28 cellular contexts compared by ENCODE assay signal in the genomic region with DNA sequence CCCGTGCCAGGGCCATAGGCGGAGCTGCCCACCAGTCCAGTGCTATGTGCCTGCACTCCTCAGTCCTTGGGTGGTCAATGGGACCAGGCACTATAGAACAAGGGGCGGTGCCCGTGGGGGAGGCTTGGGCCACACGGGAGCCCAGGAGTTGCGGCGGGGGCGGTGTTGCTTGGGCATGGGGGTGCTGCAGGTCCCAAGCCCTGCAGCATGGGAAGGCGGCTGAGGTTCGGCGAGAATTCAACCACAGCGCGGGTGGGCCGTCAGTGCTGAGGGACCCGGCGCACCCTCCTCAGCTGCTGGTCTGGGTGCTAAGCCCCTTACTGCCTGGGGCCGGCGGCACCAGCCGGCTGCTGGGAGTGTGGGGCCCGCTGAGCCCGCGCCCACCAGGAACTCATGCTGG.
"Had no signal": no experiment of that assay in that cellular context is flagged by ENCODE, and none has a peak within 500 bp of the region (broad histone marks: within the 10 kb centered on the region; RNA-seq: fewer than 3 reads in every experiment).

No MANE protein-coding gene starts in this region.

- DNase-seq: stimulated activated CD4-positive, alpha-beta T cell treated with anti-CD3 and anti-CD28 coated beads, Interleukin-2, amount 100 ng/mL, for 24 hours; stimulated activated CD4-positive, alpha-beta T cell treated with anti-CD3 and anti-CD28 coated beads, Interleukin-2, amount 100 ng/mL, for 48 hours; stimulated activated CD4-positive, alpha-beta T cell treated with anti-CD3 and anti-CD28 coated beads, Interleukin-4, amount 100 ng/mL, for 1 hour; stimulated activated CD4-positive, alpha-beta T cell treated with anti-CD3 and anti-CD28 coated beads, Interleukin-4, amount 100 ng/mL, for 24 hours; stimulated activated CD4-positive, alpha-beta T cell treated with anti-CD3 and anti-CD28 coated beads, Interleukin-4, amount 100 ng/mL, for 4 hours; stimulated activated CD8-positive, alpha-beta memory T cell treated with anti-CD3 and anti-CD28 coated beads, Interleukin-4, amount 100 ng/mL, for 48 hours; stimulated activated naive B cell treated with anti-CD40 and anti-IgM and Interleukin-4, amounts not matched to agents 10 μg/mL and 1 μg/mL and 100 μg/mL, for 72 hours; stimulated activated naive CD4-positive, alpha-beta T cell; stimulated activated naive CD4-positive, alpha-beta T cell treated with Interleukin-2 at 50 U/mL for 16 hours; stomach; substantia nigra; testis; thyroid gland; tibial artery; transverse colon; trophoblast cell; upper lobe of right lung; uterus had no signal

- H3K9me3 ChIP-seq: stomach, suprapubic skin, testis, thoracic aorta, thyroid gland, tibial artery, tibial nerve, transverse colon, upper lobe of left lung, upper lobe of right lung, uterus, vagina had no signal

- H3K4me3 Mint-ChIP-seq: stimulated activated effector memory CD8-positive, alpha-beta T cell treated with anti-CD3 and anti-CD28 coated beads, Interleukin-12 subunit alpha, Interleukin-12 subunit beta, amount 100 ng/mL, for 72 hours; stimulated activated memory B cell treated with anti-CD40 and anti-IgM and Interleukin-4, amounts not matched to agents 10 μg/mL and 1 μg/mL and 100 μg/mL, for 72 hours; stimulated activated naive B cell treated with anti-CD40 and anti-IgM and Interleukin-4, amounts not matched to agents 10 μg/mL and 1 μg/mL and 100 μg/mL, for 72 hours; stimulated activated naive CD8-positive, alpha-beta T cell treated with anti-CD3 and anti-CD28 coated beads, Interleukin-15, Interleukin-2, amounts not matched to agents 100 ng/mL and 50 ng/mL, for 24 hours; type B pancreatic cell had no signal

- H3K36me3 Mint-ChIP-seq: stimulated activated effector memory CD8-positive, alpha-beta T cell treated with anti-CD3 and anti-CD28 coated beads, Interleukin-12 subunit alpha, Interleukin-12 subunit beta, amount 100 ng/mL, for 72 hours; stimulated activated memory B cell treated with anti-CD40 and anti-IgM and Interleukin-4, amounts not matched to agents 10 μg/mL and 1 μg/mL and 100 μg/mL, for 72 hours; stimulated activated naive B cell treated with anti-CD40 and anti-IgM and Interleukin-4, amounts not matched to agents 10 μg/mL and 1 μg/mL and 100 μg/mL, for 72 hours; type B pancreatic cell had no signal

- H3K4me1 ChIP-seq: stomach, suprapubic skin, testis, thyroid gland, tibial artery, tibial nerve, transverse colon, upper lobe of left lung, upper lobe of right lung, uterus, vagina had no signal

- ATAC-seq: stimulated activated effector memory CD8-positive, alpha-beta T cell treated with anti-CD3 and anti-CD28 coated beads, Interleukin-12 subunit alpha, Interleukin-12 subunit beta, amount 100 ng/mL, for 72 hours; stimulated activated memory B cell treated with anti-CD40 and anti-IgM and Interleukin-4, amounts not matched to agents 10 μg/mL and 1 μg/mL and 100 μg/mL, for 72 hours; stimulated activated naive B cell treated with anti-CD40 and anti-IgM and Interleukin-4, amounts not matched to agents 10 μg/mL and 1 μg/mL and 100 μg/mL, for 72 hours; upper lobe of right lung had no signal

- FAIRE-seq: urothelium cell line had no signal

- H3K4me1 Mint-ChIP-seq: stimulated activated effector memory CD8-positive, alpha-beta T cell treated with anti-CD3 and anti-CD28 coated beads, Interleukin-12 subunit alpha, Interleukin-12 subunit beta, amount 100 ng/mL, for 72 hours; stimulated activated memory B cell treated with anti-CD40 and anti-IgM and Interleukin-4, amounts not matched to agents 10 μg/mL and 1 μg/mL and 100 μg/mL, for 72 hours; stimulated activated naive B cell treated with anti-CD40 and anti-IgM and Interleukin-4, amounts not matched to agents 10 μg/mL and 1 μg/mL and 100 μg/mL, for 72 hours had no signal

- H3K27me3 Mint-ChIP-seq: stimulated activated memory B cell treated with anti-CD40 and anti-IgM and Interleukin-4, amounts not matched to agents 10 μg/mL and 1 μg/mL and 100 μg/mL, for 72 hours; stimulated activated naive B cell treated with anti-CD40 and anti-IgM and Interleukin-4, amounts not matched to agents 10 μg/mL and 1 μg/mL and 100 μg/mL, for 72 hours; stimulated activated naive CD8-positive, alpha-beta T cell treated with anti-CD3 and anti-CD28 coated beads, Interleukin-15, Interleukin-2, amounts not matched to agents 100 ng/mL and 50 ng/mL, for 24 hours had no signal

- H3K27ac Mint-ChIP-seq: stimulated activated effector memory CD8-positive, alpha-beta T cell treated with anti-CD3 and anti-CD28 coated beads, Interleukin-12 subunit alpha, Interleukin-12 subunit beta, amount 100 ng/mL, for 72 hours; stimulated activated memory B cell treated with anti-CD40 and anti-IgM and Interleukin-4, amounts not matched to agents 10 μg/mL and 1 μg/mL and 100 μg/mL, for 72 hours; stimulated activated naive B cell treated with anti-CD40 and anti-IgM and Interleukin-4, amounts not matched to agents 10 μg/mL and 1 μg/mL and 100 μg/mL, for 72 hours; stimulated activated naive CD8-positive, alpha-beta T cell treated with anti-CD3 and anti-CD28 coated beads, Interleukin-15, Interleukin-2, amounts not matched to agents 100 ng/mL and 50 ng/mL, for 24 hours; type B pancreatic cell had no signal

- H3K36me3 ChIP-seq: stomach, suprapubic skin, thoracic aorta, thyroid gland, tibial artery, tibial nerve, transverse colon, upper lobe of left lung, upper lobe of right lung, uterus, vagina had no signal

- H3K9me3 Mint-ChIP-seq: stimulated activated effector memory CD8-positive, alpha-beta T cell treated with anti-CD3 and anti-CD28 coated beads, Interleukin-12 subunit alpha, Interleukin-12 subunit beta, amount 100 ng/mL, for 72 hours; stimulated activated memory B cell treated with anti-CD40 and anti-IgM and Interleukin-4, amounts not matched to agents 10 μg/mL and 1 μg/mL and 100 μg/mL, for 72 hours; stimulated activated naive B cell treated with anti-CD40 and anti-IgM and Interleukin-4, amounts not matched to agents 10 μg/mL and 1 μg/mL and 100 μg/mL, for 72 hours; stimulated activated naive CD8-positive, alpha-beta T cell treated with anti-CD3 and anti-CD28 coated beads, Interleukin-15, Interleukin-2, amounts not matched to agents 100 ng/mL and 50 ng/mL, for 24 hours; type B pancreatic cell had no signal

- H3K27ac ChIP-seq: stomach, suprapubic skin, testis, thoracic aorta, thyroid gland, tibial artery, tibial nerve, transverse colon, upper lobe of left lung, upper lobe of right lung, uterus, vagina had no signal

- H3K4me3 ChIP-seq: stomach, suprapubic skin, testis, thoracic aorta, thyroid gland, tibial artery, tibial nerve, transverse colon, upper lobe of left lung, upper lobe of right lung, uterus, vagina had no signal
